Comparison of ENCODE assay signal across 8 cellular contexts in genomic region chr3:9248232-9249191, GRCh38. TPM values are rescaled to one million over a fixed set of nuclear protein-coding genes. Genes with fewer than 3 reads are reported as not detected.
DNase-seq lines count a peak whose midpoint lies in the region; ATAC-seq and TF ChIP-seq lines count a peak whose summit lies in the region.

No MANE protein-coding gene starts in this region.

- H3K4me3 ChIP-seq in NT2/D1 (ENCODE audit: insufficient read length, low read depth) (peak overlapping the region; percentile 60), neural progenitor cell (peak overlapping the region; percentile 59)

- H3K9ac ChIP-seq in NT2/D1 (ENCODE audit: insufficient read length, low read depth), result peak overlapping the region; percentile 69
- H3K9ac ChIP-seq in neural progenitor cell, result peak overlapping the region; percentile 46

- H3K36me3 ChIP-seq in NT2/D1 (ENCODE audit: insufficient read depth, insufficient read length, low read length), result no peaks in the 10 kb centered on the region
- H3K36me3 ChIP-seq in neural progenitor cell, result no peaks in the 10 kb centered on the region

- peaks cover 49% of the 10 kb centered on the region for H3K79me2 ChIP-seq in neural progenitor cell (ENCODE audit: low read depth)

- H3K9me3 Mint-ChIP-seq in effector memory CD8-positive, alpha-beta T cell, result no peaks in the 10 kb centered on the region
- H3K9me3 Mint-ChIP-seq in neural progenitor cell, result no peaks in the 10 kb centered on the region

- peaks cover 32% of the 10 kb centered on the region for H4K20me1 ChIP-seq in neural progenitor cell (ENCODE audit: low read depth)

- peaks cover 23 to 28% of the 10 kb centered on the region in 2 donors for H3K27me3 Mint-ChIP-seq in effector memory CD8-positive, alpha-beta T cell
- H3K27me3 Mint-ChIP-seq in neural progenitor cell (ENCODE audit: insufficient read depth, low read depth), result peaks cover 3% of the 10 kb centered on the region

- H3K9me3 ChIP-seq in NT2/D1 (ENCODE audit: insufficient read depth, low read length) (no peaks in the 10 kb centered on the region), neural progenitor cell (ENCODE audit: low read depth) (no peaks in the 10 kb centered on the region)

- peak overlapping the region; percentile 86 to 92 for H3K4me3 Mint-ChIP-seq in effector memory CD8-positive, alpha-beta T cell
- H3K4me3 Mint-ChIP-seq in neural progenitor cell, result peak overlapping the region; percentile 93

- peaks cover 42% of the 10 kb centered on the region for H3F3A ChIP-seq in neural progenitor cell (ENCODE audit: low read depth)

- peaks cover 4% of the 10 kb centered on the region for H3K36me3 Mint-ChIP-seq in effector memory CD8-positive, alpha-beta T cell (ENCODE audit: insufficient read depth)
- H3K36me3 Mint-ChIP-seq in neural progenitor cell, result peaks cover 20% of the 10 kb centered on the region

- peak overlapping the region; percentile 75 to 81 for H3K27ac Mint-ChIP-seq in effector memory CD8-positive, alpha-beta T cell
- H3K27ac Mint-ChIP-seq in neural progenitor cell, result peak overlapping the region; percentile 4

- H3K4me2 ChIP-seq in neural progenitor cell, result peak overlapping the region; percentile 83

- H2AFZ ChIP-seq in neural progenitor cell (replicated peaks), result no peak overlapping the region

- H3K27me3 ChIP-seq in NT2/D1 (ENCODE audit: insufficient read depth, insufficient read length) (no peaks in the 10 kb centered on the region), neural progenitor cell (no peaks in the 10 kb centered on the region)

- DNase-seq in NOMO-1 treated with DMSO at 0.1 percent for 48 hours (lab: John Stamatoyannopoulos, UW; ENCODE audit: unreplicated experiment) (peak; percentile 37), NOMO-1 treated with dmso at 0.1 percent for 144 hours (lab: John Stamatoyannopoulos, UW; ENCODE audit: unreplicated experiment) (no peak), NT2/D1 (ENCODE audit: low read depth, low spot score) (no peak), neural progenitor cell (ENCODE audit: low spot score) (peak; percentile 50), left lobe of liver (ENCODE audit: low spot score) (no peak)
- no peak for DNase-seq in effector memory CD8-positive, alpha-beta T cell

- peaks cover 5% of the 10 kb centered on the region for H3K4me1 ChIP-seq in NT2/D1 (ENCODE audit: insufficient read depth, insufficient read length)
- peaks cover 37% of the 10 kb centered on the region for H3K4me1 ChIP-seq in neural progenitor cell

- H3K4me1 Mint-ChIP-seq in effector memory CD8-positive, alpha-beta T cell (ENCODE audit: low read depth in 2 of 2), result peaks cover 15 to 16% of the 10 kb centered on the region in 2 donors
- H3K4me1 Mint-ChIP-seq in neural progenitor cell, result peaks cover 67% of the 10 kb centered on the region

- H3K27ac ChIP-seq in neural progenitor cell, result no peak overlapping the region

- no peak for TF ChIP-seq CTCF in neural progenitor cell (IDR thresholded peaks at IDR 0.05)

- peak; percentile 24 for ATAC-seq in effector memory CD8-positive, alpha-beta T cell (replicated peaks)
- no peak for ATAC-seq in HG02970 (IDR thresholded peaks at IDR 0.05; ENCODE audit: low FRiP score, unreplicated experiment)
- ATAC-seq in GM21786 (IDR thresholded peaks at IDR 0.05; ENCODE audit: unreplicated experiment), result no peak
- no peak for ATAC-seq in left lobe of liver

RNA-seq across cellular contexts. Expression of gene SRGAP3, which starts 0.9 kb away (rescaled TPM):
- 35.7 and 59.3 TPM in 2 replicates for total RNA-seq in neural progenitor cell (ENCODE audit: low replicate concordance)
- total RNA-seq in left lobe of liver, result 2.8 TPM

Comparison
In these comparisons a context has a peak if more than half of its experiments do, and no peak if none do; other contexts are left out.
1. DNase-seq: peak in NOMO-1 treated with DMSO at 0.1 percent for 48 hours (single experiment) and neural progenitor cell (single experiment); none in NOMO-1 treated with dmso at 0.1 percent for 144 hours (single experiment), NT2/D1 (single experiment), effector memory CD8-positive, alpha-beta T cell (0 of 3) and left lobe of liver (single experiment).